14 cellular contexts compared by ENCODE assay signal in genomic region chr2:6692819-6693218, GRCh38.
DNase-seq lines count a peak whose midpoint lies in the region; ATAC-seq and TF ChIP-seq lines count a peak whose summit lies in the region.
"Had no signal": no experiment of that assay in that cellular context is flagged by ENCODE, and none has a peak within 500 bp of the region (broad histone marks: within the 10 kb centered on the region; RNA-seq: fewer than 3 reads in every experiment).

No MANE protein-coding gene starts in this region.

- no peak overlapping the region for H3K4me3 Mint-ChIP-seq in stimulated activated effector memory CD8-positive, alpha-beta T cell treated with anti-CD3 and anti-CD28 coated beads, Interleukin-12 subunit alpha, Interleukin-12 subunit beta, amount 100 ng/mL, for 72 hours
- no peak overlapping the region for H3K4me3 Mint-ChIP-seq in MCF 10A (ENCODE audit: unreplicated experiment)
- H3K4me3 Mint-ChIP-seq: CD4-positive, alpha-beta memory T cell; GM23338 had no signal

- no peaks in the 10 kb centered on the region for H3K4me1 Mint-ChIP-seq in stimulated activated effector memory CD8-positive, alpha-beta T cell treated with anti-CD3 and anti-CD28 coated beads, Interleukin-12 subunit alpha, Interleukin-12 subunit beta, amount 100 ng/mL, for 72 hours
- H3K4me1 Mint-ChIP-seq in MCF 10A (ENCODE audit: insufficient read depth, unreplicated experiment), result no peaks in the 10 kb centered on the region
- H3K4me1 Mint-ChIP-seq: CD4-positive, alpha-beta memory T cell; GM23338 had no signal

- no peaks in the 10 kb centered on the region for H3K27me3 Mint-ChIP-seq in MCF 10A (ENCODE audit: insufficient read depth, unreplicated experiment)

- CTCF ChIA-PET in MCF 10A (lab: Yijun Ruan, JAX), result no interaction called here

- no peak overlapping the region for H3K27ac Mint-ChIP-seq in stimulated activated effector memory CD8-positive, alpha-beta T cell treated with anti-CD3 and anti-CD28 coated beads, Interleukin-12 subunit alpha, Interleukin-12 subunit beta, amount 100 ng/mL, for 72 hours
- no peak overlapping the region for H3K27ac Mint-ChIP-seq in MCF 10A (ENCODE audit: low read depth, unreplicated experiment)
- H3K27ac Mint-ChIP-seq: CD4-positive, alpha-beta memory T cell; GM23338 had no signal

- intact Hi-C loops in head of caudate nucleus (cut with DNase I) (no loop called here), MCF 10A (cut with micrococcal nuclease) (no loop called here)

- BruUV-seq in MCF 10A (replicated peaks; lab: Mats Ljungman, UMichigan), result no TSS peak

- POLR2A ChIA-PET in MCF 10A (lab: Yijun Ruan, JAX), result no interaction called here

- TF ChIP-seq CTCF in MCF 10A (IDR thresholded peaks at IDR 0.05; ENCODE audit: unreplicated experiment), result no peak

- peak; percentile 6 for DNase-seq in G401 (ENCODE audit: low spot score)
- peak in 22 of 42 donors; percentile 4 to 55 (median 22) for DNase-seq in head of caudate nucleus
- DNase-seq in inferior parietal cortex (ENCODE audit: extremely low spot score), result peak; percentile 2
- peak; percentile 80 for DNase-seq in putamen (ENCODE audit: low spot score)
- DNase-seq in stimulated activated effector memory CD8-positive, alpha-beta T cell treated with anti-CD3 and anti-CD28 coated beads, Interleukin-12 subunit alpha, Interleukin-12 subunit beta, amount 100 ng/mL, for 72 hours (ENCODE audit: low spot score in 2 of 2), result no peak
- DNase-seq in 8988T, result no peak
- no peak for DNase-seq in MCF 10A (ENCODE audit: unreplicated experiment)
- DNase-seq: CD4-positive, alpha-beta memory T cell; NCI-H1105; NCI-H2081 treated with DMSO at 0.1 percent for 48 hours; NCI-H526 had no signal

- no peaks in the 10 kb centered on the region for H3K36me3 Mint-ChIP-seq in stimulated activated effector memory CD8-positive, alpha-beta T cell treated with anti-CD3 and anti-CD28 coated beads, Interleukin-12 subunit alpha, Interleukin-12 subunit beta, amount 100 ng/mL, for 72 hours
- no peaks in the 10 kb centered on the region for H3K36me3 Mint-ChIP-seq in MCF 10A (ENCODE audit: insufficient read depth, unreplicated experiment)
- H3K36me3 Mint-ChIP-seq: CD4-positive, alpha-beta memory T cell had no signal

- ATAC-seq in stimulated activated effector memory CD8-positive, alpha-beta T cell treated with anti-CD3 and anti-CD28 coated beads, Interleukin-12 subunit alpha, Interleukin-12 subunit beta, amount 100 ng/mL, for 72 hours, result no peak
- ATAC-seq: GM12878, GM23338, Panc1 had no signal

- in situ Hi-C loops in G401 (cut with HindIII; ENCODE audit: low sequenced_read_pairs), result no loop called here

- H3K9me3 Mint-ChIP-seq in stimulated activated effector memory CD8-positive, alpha-beta T cell treated with anti-CD3 and anti-CD28 coated beads, Interleukin-12 subunit alpha, Interleukin-12 subunit beta, amount 100 ng/mL, for 72 hours, result no peaks in the 10 kb centered on the region
- peaks cover 8% of the 10 kb centered on the region for H3K9me3 Mint-ChIP-seq in MCF 10A (ENCODE audit: unreplicated experiment)
- H3K9me3 Mint-ChIP-seq: CD4-positive, alpha-beta memory T cell had no signal

Comparison
In these comparisons a context has a peak if more than half of its experiments do, and no peak if none do; other contexts are left out.
1. DNase-seq: peak in G401 (single experiment), head of caudate nucleus (22 of 42), inferior parietal cortex (single experiment) and putamen (single experiment); none in stimulated activated effector memory CD8-positive, alpha-beta T cell treated with anti-CD3 and anti-CD28 coated beads, Interleukin-12 subunit alpha, Interleukin-12 subunit beta, amount 100 ng/mL, for 72 hours (0 of 2), 8988T (single experiment) and MCF 10A (single experiment).